Comparison of ENCODE assay signal across 9 cellular contexts in genomic region chr19:5001547-5002131, GRCh38. TPM values are rescaled to one million over a fixed set of nuclear protein-coding genes. Genes with fewer than 3 reads are reported as not detected.
DNase-seq lines count a peak whose midpoint lies in the region.
"Had no signal": no experiment of that assay in that cellular context is flagged by ENCODE, and none has a peak within 500 bp of the region (broad histone marks: within the 10 kb centered on the region; RNA-seq: fewer than 3 reads in every experiment).

No MANE protein-coding gene starts in this region.

- peaks cover 4% of the 10 kb centered on the region; the same call in 1 of the 2 replicates for H3K9me3 ChIP-seq in NT2/D1 (ENCODE audit: insufficient read depth, low read length)

- DNase-seq in activated effector memory CD4-positive, alpha-beta T cell treated with anti-CD3 and anti-CD28 coated beads, Interleukin-2, amount 50 U/mL, for 16 hours, result peak; percentile 68
- DNase-seq in activated effector memory CD4-positive, alpha-beta T cell treated with Interleukin-2 at 50 U/mL for 16 hours, result no peak
- DNase-seq in NT2/D1 (ENCODE audit: low read depth, low spot score), result peak; percentile 33
- DNase-seq in activated naive CD8-positive, alpha-beta T cell treated with anti-CD3 and anti-CD28 coated beads for 36 hours, result peak; percentile 40
- DNase-seq in iPS-NIHi11 (ENCODE audit: low spot score), result peak; percentile 78
- DNase-seq in stimulated activated CD8-positive, alpha-beta memory T cell treated with anti-CD3 and anti-CD28 coated beads, Interleukin-12 subunit alpha, Interleukin-12 subunit beta, amount 100 ng/mL, for 1 hour (ENCODE audit: low read depth), result peak; percentile 10
- DNase-seq in T-helper 2 cell treated with Interferon-gamma antibody and Interleukin-4, amounts not matched to agents 5 μg/mL and 100 μg/mL, for 36 hours (ENCODE audit: low spot score), result no peak
- no peak for DNase-seq in NCI-H1417 treated with DMSO at 0.1 percent for 48 hours (lab: John Stamatoyannopoulos, UW)

- no peak overlapping the region for H3K27ac Mint-ChIP-seq in activated naive CD8-positive, alpha-beta T cell treated with anti-CD3 and anti-CD28 coated beads for 36 hours
- H3K27ac Mint-ChIP-seq in T-helper 2 cell treated with Interferon-gamma antibody and Interleukin-4, amounts not matched to agents 5 μg/mL and 100 μg/mL, for 36 hours, result no peak overlapping the region

- peaks cover 7% of the 10 kb centered on the region for H3K4me1 ChIP-seq in NT2/D1 (ENCODE audit: insufficient read depth, insufficient read length)

- H3K4me1 Mint-ChIP-seq in activated naive CD8-positive, alpha-beta T cell treated with anti-CD3 and anti-CD28 coated beads for 36 hours, result peaks cover 3% of the 10 kb centered on the region
- H3K4me1 Mint-ChIP-seq in T-helper 2 cell treated with Interferon-gamma antibody and Interleukin-4, amounts not matched to agents 5 μg/mL and 100 μg/mL, for 36 hours (ENCODE audit: low read depth), result peaks cover 2% of the 10 kb centered on the region

- no peak overlapping the region for H3K9ac ChIP-seq in NT2/D1 (ENCODE audit: insufficient read length, low read depth)

- H3K9me3 Mint-ChIP-seq in activated naive CD8-positive, alpha-beta T cell treated with anti-CD3 and anti-CD28 coated beads for 36 hours, result no peaks in the 10 kb centered on the region
- no peaks in the 10 kb centered on the region for H3K9me3 Mint-ChIP-seq in T-helper 2 cell treated with Interferon-gamma antibody and Interleukin-4, amounts not matched to agents 5 μg/mL and 100 μg/mL, for 36 hours
- H3K9me3 Mint-ChIP-seq: central memory CD8-positive, alpha-beta T cell had no signal

- H3K27me3 Mint-ChIP-seq in activated naive CD8-positive, alpha-beta T cell treated with anti-CD3 and anti-CD28 coated beads for 36 hours, result no peaks in the 10 kb centered on the region
- no peaks in the 10 kb centered on the region for H3K27me3 Mint-ChIP-seq in T-helper 2 cell treated with Interferon-gamma antibody and Interleukin-4, amounts not matched to agents 5 μg/mL and 100 μg/mL, for 36 hours (ENCODE audit: low read depth)
- H3K27me3 Mint-ChIP-seq: central memory CD8-positive, alpha-beta T cell had no signal

- no peak overlapping the region for H3K4me3 ChIP-seq in NT2/D1 (ENCODE audit: insufficient read length, low read depth)

- H3K36me3 ChIP-seq in NT2/D1 (ENCODE audit: insufficient read depth, insufficient read length, low read length), result peaks cover 35% of the 10 kb centered on the region

- no peak overlapping the region for H3K4me3 Mint-ChIP-seq in activated naive CD8-positive, alpha-beta T cell treated with anti-CD3 and anti-CD28 coated beads for 36 hours
- no peak overlapping the region for H3K4me3 Mint-ChIP-seq in T-helper 2 cell treated with Interferon-gamma antibody and Interleukin-4, amounts not matched to agents 5 μg/mL and 100 μg/mL, for 36 hours

- H3K27me3 ChIP-seq in NT2/D1 (ENCODE audit: insufficient read depth, insufficient read length), result no peaks in the 10 kb centered on the region

- H3K36me3 Mint-ChIP-seq in activated naive CD8-positive, alpha-beta T cell treated with anti-CD3 and anti-CD28 coated beads for 36 hours, result no peaks in the 10 kb centered on the region
- peaks cover 1% of the 10 kb centered on the region for H3K36me3 Mint-ChIP-seq in T-helper 2 cell treated with Interferon-gamma antibody and Interleukin-4, amounts not matched to agents 5 μg/mL and 100 μg/mL, for 36 hours (ENCODE audit: low read depth)

RNA-seq across cellular contexts. Expression of gene KDM4B, which starts 32.7 kb away (rescaled TPM):
- 10 to 100 TPM; 29.4 to 31.3 TPM for total RNA-seq in activated naive CD8-positive, alpha-beta T cell treated with anti-CD3 and anti-CD28 coated beads for 36 hours

Comparison
In these comparisons a context has a peak if more than half of its experiments do, and no peak if none do; other contexts are left out.
1. DNase-seq: peak in activated effector memory CD4-positive, alpha-beta T cell treated with anti-CD3 and anti-CD28 coated beads, Interleukin-2, amount 50 U/mL, for 16 hours (single experiment), NT2/D1 (single experiment), activated naive CD8-positive, alpha-beta T cell treated with anti-CD3 and anti-CD28 coated beads for 36 hours (single experiment), iPS-NIHi11 (single experiment) and stimulated activated CD8-positive, alpha-beta memory T cell treated with anti-CD3 and anti-CD28 coated beads, Interleukin-12 subunit alpha, Interleukin-12 subunit beta, amount 100 ng/mL, for 1 hour (single experiment); none in activated effector memory CD4-positive, alpha-beta T cell treated with Interleukin-2 at 50 U/mL for 16 hours (single experiment), T-helper 2 cell treated with Interferon-gamma antibody and Interleukin-4, amounts not matched to agents 5 μg/mL and 100 μg/mL, for 36 hours (single experiment) and NCI-H1417 treated with DMSO at 0.1 percent for 48 hours (single experiment).